Comparison of ENCODE assay signal across 12 cellular contexts in genomic region chr2:234308073-234308813, GRCh38.
DNase-seq lines count a peak whose midpoint lies in the region; TF ChIP-seq lines count a peak whose summit lies in the region.
"Had no signal": no experiment of that assay in that cellular context is flagged by ENCODE, and none has a peak within 500 bp of the region (broad histone marks: within the 10 kb centered on the region; RNA-seq: fewer than 3 reads in every experiment).

No MANE protein-coding gene starts in this region.

- 99% methylated on average over 5 of the region's 7 CpGs for WGBS in mesenchymal stem cell

- CTCF ChIA-PET in AG04450 (lab: Charles Lee) = no interaction called here

- H3K4me3 ChIP-seq in AG04450 (ENCODE audit: low read depth, low read length) = no peak overlapping the region
- H3K4me3 ChIP-seq in mesenchymal stem cell (ENCODE audit: insufficient read depth in 1 of 2, low read depth in 1 of 2, low read length in 2 of 2) = no peak overlapping the region
- H3K4me3 ChIP-seq: thyroid gland had no signal

- peak overlapping the region; percentile 80 for H2BK5ac ChIP-seq in mesenchymal stem cell (ENCODE audit: low read depth, low read length, poor library complexity, severe bottlenecking)

- H3K36me3 ChIP-seq in mesenchymal stem cell (ENCODE audit: control insufficient read depth in 1 of 2, insufficient read depth in 2 of 2, low read depth in 1 of 2, low read length in 2 of 2) = no peaks in the 10 kb centered on the region
- H3K36me3 ChIP-seq: thyroid gland had no signal

- H3K9me3 ChIP-seq in AG04450 (ENCODE audit: control insufficient read depth, insufficient read depth, low read length) = peaks cover 2% of the 10 kb centered on the region; the same call in 1 of the 2 replicates
- no peaks in the 10 kb centered on the region for H3K9me3 ChIP-seq in mesenchymal stem cell (ENCODE audit: control insufficient read depth, low read length)
- H3K9me3 ChIP-seq: thyroid gland had no signal

- POLR2A ChIA-PET in AG04450 (lab: Yijun Ruan, JAX) = no interaction called here

- no peaks in the 10 kb centered on the region for H3K27me3 Mint-ChIP-seq in activated T-helper 1 cell treated with anti-CD3 and anti-CD28 coated beads, Interleukin-12 subunit alpha, Interleukin-12 subunit beta, Interleukin-2, Interleukin-4 antibody, amounts not matched to agents 30 ng/mL and 10 ng/mL and 1 ng/mL, durations not matched to agents 14 hours and 24 hours and 36 hours (ENCODE audit: insufficient read depth)

- no peak overlapping the region for H4K8ac ChIP-seq in mesenchymal stem cell (ENCODE audit: low read length)

- no peaks in the 10 kb centered on the region for H3K27me3 ChIP-seq in AG04450 (ENCODE audit: control insufficient read depth, insufficient read depth, low read length)
- H3K27me3 ChIP-seq in mesenchymal stem cell (ENCODE audit: control insufficient read depth in 1 of 2, insufficient read depth in 1 of 2, low read length in 2 of 2) = no peaks in the 10 kb centered on the region
- H3K27me3 ChIP-seq: thyroid gland had no signal

- H3K4ac ChIP-seq in mesenchymal stem cell (ENCODE audit: low read depth in 1 of 2, low read length in 2 of 2) = no peak overlapping the region

- no peak overlapping the region for H3K14ac ChIP-seq in mesenchymal stem cell (ENCODE audit: low read length in 2 of 2)

- H3K18ac ChIP-seq in mesenchymal stem cell (ENCODE audit: low read depth in 1 of 2, low read length in 2 of 2) = no peak overlapping the region

- no peak overlapping the region for H2BK120ac ChIP-seq in mesenchymal stem cell (ENCODE audit: low read depth, low read length)

- H3K27ac Mint-ChIP-seq in activated T-helper 1 cell treated with anti-CD3 and anti-CD28 coated beads, Interleukin-12 subunit alpha, Interleukin-12 subunit beta, Interleukin-2, Interleukin-4 antibody, amounts not matched to agents 30 ng/mL and 10 ng/mL and 1 ng/mL, durations not matched to agents 14 hours and 24 hours and 36 hours = peak overlapping the region; percentile 99

- H2AFZ ChIP-seq in mesenchymal stem cell (ENCODE audit: low read depth, low read length) = no peak overlapping the region

- H3K9me3 Mint-ChIP-seq in activated T-helper 1 cell treated with anti-CD3 and anti-CD28 coated beads, Interleukin-12 subunit alpha, Interleukin-12 subunit beta, Interleukin-2, Interleukin-4 antibody, amounts not matched to agents 30 ng/mL and 10 ng/mL and 1 ng/mL, durations not matched to agents 14 hours and 24 hours and 36 hours = peaks cover 14% of the 10 kb centered on the region

- H3K4me3 Mint-ChIP-seq in activated T-helper 1 cell treated with anti-CD3 and anti-CD28 coated beads, Interleukin-12 subunit alpha, Interleukin-12 subunit beta, Interleukin-2, Interleukin-4 antibody, amounts not matched to agents 30 ng/mL and 10 ng/mL and 1 ng/mL, durations not matched to agents 14 hours and 24 hours and 36 hours = peak overlapping the region; percentile 68

- no peak overlapping the region for H4K91ac ChIP-seq in mesenchymal stem cell (ENCODE audit: low read length)

- H2BK12ac ChIP-seq in mesenchymal stem cell (ENCODE audit: low read length in 2 of 2) = no peak overlapping the region

- peaks cover 67% of the 10 kb centered on the region for H3K4me1 Mint-ChIP-seq in activated T-helper 1 cell treated with anti-CD3 and anti-CD28 coated beads, Interleukin-12 subunit alpha, Interleukin-12 subunit beta, Interleukin-2, Interleukin-4 antibody, amounts not matched to agents 30 ng/mL and 10 ng/mL and 1 ng/mL, durations not matched to agents 14 hours and 24 hours and 36 hours (ENCODE audit: low read depth)

- H3K36me3 Mint-ChIP-seq in activated T-helper 1 cell treated with anti-CD3 and anti-CD28 coated beads, Interleukin-12 subunit alpha, Interleukin-12 subunit beta, Interleukin-2, Interleukin-4 antibody, amounts not matched to agents 30 ng/mL and 10 ng/mL and 1 ng/mL, durations not matched to agents 14 hours and 24 hours and 36 hours (ENCODE audit: low read depth) = peaks cover 16% of the 10 kb centered on the region

- DNase-seq in AG04450 (ENCODE audit: low read depth, low spot score) (no peak), H4 (ENCODE audit: low spot score) (peak; percentile 51), mesenchymal stem cell (no peak), GDM1 (lab: John Stamatoyannopoulos, UW) (no peak), OCI-M2 (lab: John Stamatoyannopoulos, UW; ENCODE audit: unreplicated experiment) (no peak)
- DNase-seq in activated T-helper 1 cell treated with anti-CD3 and anti-CD28 coated beads, Interleukin-12 subunit alpha, Interleukin-12 subunit beta, Interleukin-2, Interleukin-4 antibody, amounts not matched to agents 30 ng/mL and 10 ng/mL and 1 ng/mL, durations not matched to agents 14 hours and 24 hours and 36 hours (ENCODE audit: low spot score) = no peak
- DNase-seq in stimulated activated CD4-positive, alpha-beta T cell treated with anti-CD3 and anti-CD28 coated beads, Interleukin-1b, Interleukin-23, amount 100 ng/mL, for 48 hours = no peak
- no peak for DNase-seq in activated CD4-positive, alpha-beta T cell treated with anti-CD3 and anti-CD28 coated beads, Interleukin-2, amount 50 U/mL, for 48 hours
- DNase-seq: cortex of kidney, NCI-H1105, SHP77, thyroid gland had no signal

- TF ChIP-seq CTCF in AG04450 (IDR thresholded peaks at IDR 0.05; ENCODE audit: low read depth, low read length) = peak; percentile 20

- H2AK5ac ChIP-seq in mesenchymal stem cell (ENCODE audit: low read length, severe bottlenecking) = peak overlapping the region; percentile 72

- no peaks in the 10 kb centered on the region for H3K79me1 ChIP-seq in mesenchymal stem cell (replicated peaks; ENCODE audit: low read length, poor library complexity, severe bottlenecking)

- no peak overlapping the region for H3K9ac ChIP-seq in mesenchymal stem cell (ENCODE audit: low read length)

- H3K4me1 ChIP-seq in mesenchymal stem cell (ENCODE audit: control insufficient read depth, insufficient read depth, low read depth, low read length) = peaks cover 14% of the 10 kb centered on the region
- H3K4me1 ChIP-seq: thyroid gland had no signal

- H3K4me2 ChIP-seq in mesenchymal stem cell (ENCODE audit: low read length, poor library complexity, severe bottlenecking) = no peak overlapping the region

- H3K23ac ChIP-seq in mesenchymal stem cell (ENCODE audit: low read length in 2 of 2) = no peak overlapping the region

- intact Hi-C loops in activated T-helper 1 cell treated with anti-CD3 and anti-CD28 coated beads, Interleukin-12 subunit alpha, Interleukin-12 subunit beta, Interleukin-2, Interleukin-4 antibody, amounts not matched to agents 30 ng/mL and 10 ng/mL and 1 ng/mL, durations not matched to agents 14 hours and 24 hours and 36 hours (cut with micrococcal nuclease) = loop anchor here (1.0 to 10.0 kb wide), 9 partner anchors 12 to 1063 kb away; no protein-coding TSS in a partner anchor

- peak overlapping the region; percentile 79 for H3K27ac ChIP-seq in AG04450 (ENCODE audit: low read depth, low read length)
- H3K27ac ChIP-seq in mesenchymal stem cell (ENCODE audit: low read length, poor library complexity, severe bottlenecking) = peak overlapping the region; percentile 87
- H3K27ac ChIP-seq: thyroid gland had no signal

- H2BK15ac ChIP-seq in mesenchymal stem cell (ENCODE audit: low read depth, poor library complexity, severe bottlenecking) = no peak overlapping the region
